In the genomic region with DNA sequence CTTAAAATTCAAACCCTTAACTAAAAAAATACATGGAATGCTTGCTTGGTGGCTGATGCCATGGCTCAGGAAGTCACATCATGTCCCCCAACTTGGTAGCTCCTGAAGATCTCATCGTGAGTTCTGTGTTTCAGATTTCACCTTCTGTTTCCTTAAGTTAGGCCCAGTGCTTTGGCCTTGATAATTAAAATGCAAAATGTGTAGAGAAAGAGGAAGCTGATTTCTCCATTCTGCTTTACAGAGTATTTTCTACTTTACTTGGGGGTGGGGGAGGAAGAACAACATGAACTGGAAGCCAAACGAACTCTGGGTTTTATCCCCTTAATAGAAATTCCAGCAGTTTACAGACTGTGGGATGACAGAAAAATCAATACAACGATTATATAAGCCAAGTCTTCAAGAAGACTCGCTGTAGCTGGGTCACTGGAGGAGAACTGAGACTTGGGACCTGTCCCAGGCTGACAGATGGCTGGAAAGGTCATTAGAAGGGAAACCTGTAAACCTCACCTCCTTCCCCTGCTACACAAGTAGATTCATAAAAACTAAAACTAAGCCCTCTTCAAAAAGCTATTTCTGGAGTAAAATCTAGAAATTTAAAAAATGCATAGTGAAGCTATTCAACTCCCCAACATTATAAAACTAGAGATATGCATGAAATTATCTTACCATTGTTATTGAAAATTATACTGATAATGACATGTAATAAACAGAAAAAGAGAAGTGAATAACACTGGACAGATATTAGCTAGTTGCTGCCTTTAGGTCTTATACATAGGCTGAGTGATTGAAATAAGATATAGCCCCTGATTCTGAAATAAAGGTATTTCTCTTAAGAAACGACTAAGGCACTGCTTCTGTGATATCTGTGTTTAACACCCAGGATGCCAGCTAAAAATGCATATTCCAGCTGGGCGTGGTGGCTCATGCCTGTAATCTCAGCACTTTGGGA, we compare ENCODE assay signal across 2 cellular contexts.
TF ChIP-seq lines count a peak whose summit lies in the region.

No MANE protein-coding gene starts in this region.

TF ChIP-seq in SK-N-SH, 30 proteins besides CTCF, POLR2A, EP300 and RAD21 (continued from another document):
- TF ChIP-seq, protein P1, sequence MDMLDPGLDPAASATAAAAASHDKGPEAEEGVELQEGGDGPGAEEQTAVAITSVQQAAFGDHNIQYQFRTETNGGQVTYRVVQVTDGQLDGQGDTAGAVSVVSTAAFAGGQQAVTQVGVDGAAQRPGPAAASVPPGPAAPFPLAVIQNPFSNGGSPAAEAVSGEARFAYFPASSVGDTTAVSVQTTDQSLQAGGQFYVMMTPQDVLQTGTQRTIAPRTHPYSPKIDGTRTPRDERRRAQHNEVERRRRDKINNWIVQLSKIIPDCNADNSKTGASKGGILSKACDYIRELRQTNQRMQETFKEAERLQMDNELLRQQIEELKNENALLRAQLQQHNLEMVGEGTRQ (IDR thresholded peaks at IDR 0.05; ENCODE audit: borderline replicate concordance, low read depth, low read length) = no peak
- TF ChIP-seq, protein P2, sequence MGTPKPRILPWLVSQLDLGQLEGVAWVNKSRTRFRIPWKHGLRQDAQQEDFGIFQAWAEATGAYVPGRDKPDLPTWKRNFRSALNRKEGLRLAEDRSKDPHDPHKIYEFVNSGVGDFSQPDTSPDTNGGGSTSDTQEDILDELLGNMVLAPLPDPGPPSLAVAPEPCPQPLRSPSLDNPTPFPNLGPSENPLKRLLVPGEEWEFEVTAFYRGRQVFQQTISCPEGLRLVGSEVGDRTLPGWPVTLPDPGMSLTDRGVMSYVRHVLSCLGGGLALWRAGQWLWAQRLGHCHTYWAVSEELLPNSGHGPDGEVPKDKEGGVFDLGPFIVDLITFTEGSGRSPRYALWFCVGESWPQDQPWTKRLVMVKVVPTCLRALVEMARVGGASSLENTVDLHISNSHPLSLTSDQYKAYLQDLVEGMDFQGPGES (IDR thresholded peaks at IDR 0.05; ENCODE audit: low read depth, low read length) = no peak
- TF ChIP-seq GATA2 (CRISPR knock-in tag; IDR thresholded peaks at IDR 0.05) (no peak), NFIC (IDR thresholded peaks at IDR 0.05; ENCODE audit: borderline replicate concordance) (no peak), RFX5 (IDR thresholded peaks at IDR 0.05; ENCODE audit: low read length) (no peak), EZH2phosphoT487 (IDR thresholded peaks at IDR 0.05; ENCODE audit: borderline replicate concordance, low read depth) (no peak), TEAD4 (IDR thresholded peaks at IDR 0.05; ENCODE audit: borderline replicate concordance, insufficient read depth) (no peak), SMC3 (IDR thresholded peaks at IDR 0.05; ENCODE audit: low read depth, low read length) (no peak), POLR2AphosphoS5 (IDR thresholded peaks at IDR 0.05; ENCODE audit: low read depth, low read length) (no peak), ELF1 (IDR thresholded peaks at IDR 0.05) (no peak), TAF1 (IDR thresholded peaks at IDR 0.05; ENCODE audit: borderline replicate concordance, low read depth, low read length) (no peak), TCF12 (IDR thresholded peaks at IDR 0.05) (no peak), MEF2A (IDR thresholded peaks at IDR 0.05; ENCODE audit: borderline replicate concordance, low read depth) (no peak), MXI1 (IDR thresholded peaks at IDR 0.05; ENCODE audit: low read depth, low read length) (no peak)
- TF ChIP-seq, protein P3, sequence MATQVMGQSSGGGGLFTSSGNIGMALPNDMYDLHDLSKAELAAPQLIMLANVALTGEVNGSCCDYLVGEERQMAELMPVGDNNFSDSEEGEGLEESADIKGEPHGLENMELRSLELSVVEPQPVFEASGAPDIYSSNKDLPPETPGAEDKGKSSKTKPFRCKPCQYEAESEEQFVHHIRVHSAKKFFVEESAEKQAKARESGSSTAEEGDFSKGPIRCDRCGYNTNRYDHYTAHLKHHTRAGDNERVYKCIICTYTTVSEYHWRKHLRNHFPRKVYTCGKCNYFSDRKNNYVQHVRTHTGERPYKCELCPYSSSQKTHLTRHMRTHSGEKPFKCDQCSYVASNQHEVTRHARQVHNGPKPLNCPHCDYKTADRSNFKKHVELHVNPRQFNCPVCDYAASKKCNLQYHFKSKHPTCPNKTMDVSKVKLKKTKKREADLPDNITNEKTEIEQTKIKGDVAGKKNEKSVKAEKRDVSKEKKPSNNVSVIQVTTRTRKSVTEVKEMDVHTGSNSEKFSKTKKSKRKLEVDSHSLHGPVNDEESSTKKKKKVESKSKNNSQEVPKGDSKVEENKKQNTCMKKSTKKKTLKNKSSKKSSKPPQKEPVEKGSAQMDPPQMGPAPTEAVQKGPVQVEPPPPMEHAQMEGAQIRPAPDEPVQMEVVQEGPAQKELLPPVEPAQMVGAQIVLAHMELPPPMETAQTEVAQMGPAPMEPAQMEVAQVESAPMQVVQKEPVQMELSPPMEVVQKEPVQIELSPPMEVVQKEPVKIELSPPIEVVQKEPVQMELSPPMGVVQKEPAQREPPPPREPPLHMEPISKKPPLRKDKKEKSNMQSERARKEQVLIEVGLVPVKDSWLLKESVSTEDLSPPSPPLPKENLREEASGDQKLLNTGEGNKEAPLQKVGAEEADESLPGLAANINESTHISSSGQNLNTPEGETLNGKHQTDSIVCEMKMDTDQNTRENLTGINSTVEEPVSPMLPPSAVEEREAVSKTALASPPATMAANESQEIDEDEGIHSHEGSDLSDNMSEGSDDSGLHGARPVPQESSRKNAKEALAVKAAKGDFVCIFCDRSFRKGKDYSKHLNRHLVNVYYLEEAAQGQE (IDR thresholded peaks at IDR 0.05; ENCODE audit: low read depth, low read length) = no peak

TF ChIP-seq in WTC11, 78 proteins besides CTCF, POLR2A, EP300 and RAD21 (continued from another document):
- TF ChIP-seq, protein P4, sequence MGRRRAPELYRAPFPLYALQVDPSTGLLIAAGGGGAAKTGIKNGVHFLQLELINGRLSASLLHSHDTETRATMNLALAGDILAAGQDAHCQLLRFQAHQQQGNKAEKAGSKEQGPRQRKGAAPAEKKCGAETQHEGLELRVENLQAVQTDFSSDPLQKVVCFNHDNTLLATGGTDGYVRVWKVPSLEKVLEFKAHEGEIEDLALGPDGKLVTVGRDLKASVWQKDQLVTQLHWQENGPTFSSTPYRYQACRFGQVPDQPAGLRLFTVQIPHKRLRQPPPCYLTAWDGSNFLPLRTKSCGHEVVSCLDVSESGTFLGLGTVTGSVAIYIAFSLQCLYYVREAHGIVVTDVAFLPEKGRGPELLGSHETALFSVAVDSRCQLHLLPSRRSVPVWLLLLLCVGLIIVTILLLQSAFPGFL (CRISPR knock-in tag; IDR thresholded peaks at IDR 0.05; ENCODE audit: borderline replicate concordance) = no peak
- TF ChIP-seq, protein P5, sequence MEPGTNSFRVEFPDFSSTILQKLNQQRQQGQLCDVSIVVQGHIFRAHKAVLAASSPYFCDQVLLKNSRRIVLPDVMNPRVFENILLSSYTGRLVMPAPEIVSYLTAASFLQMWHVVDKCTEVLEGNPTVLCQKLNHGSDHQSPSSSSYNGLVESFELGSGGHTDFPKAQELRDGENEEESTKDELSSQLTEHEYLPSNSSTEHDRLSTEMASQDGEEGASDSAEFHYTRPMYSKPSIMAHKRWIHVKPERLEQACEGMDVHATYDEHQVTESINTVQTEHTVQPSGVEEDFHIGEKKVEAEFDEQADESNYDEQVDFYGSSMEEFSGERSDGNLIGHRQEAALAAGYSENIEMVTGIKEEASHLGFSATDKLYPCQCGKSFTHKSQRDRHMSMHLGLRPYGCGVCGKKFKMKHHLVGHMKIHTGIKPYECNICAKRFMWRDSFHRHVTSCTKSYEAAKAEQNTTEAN (CRISPR knock-in tag; IDR thresholded peaks at IDR 0.05) = no peak
- TF ChIP-seq NR2C2 (CRISPR knock-in tag; IDR thresholded peaks at IDR 0.05) (no peak), SMAD3 (CRISPR knock-in tag; IDR thresholded peaks at IDR 0.05; ENCODE audit: borderline replicate concordance) (no peak), ZNF317 (CRISPR knock-in tag; IDR thresholded peaks at IDR 0.05; ENCODE audit: borderline replicate concordance, low read depth) (no peak), PRRX2 (CRISPR knock-in tag; IDR thresholded peaks at IDR 0.05) (no peak), ESRRA (CRISPR knock-in tag; IDR thresholded peaks at IDR 0.05; ENCODE audit: borderline replicate concordance) (no peak), ELF4 (CRISPR knock-in tag; IDR thresholded peaks at IDR 0.05; ENCODE audit: low read depth) (no peak), TEAD4 (CRISPR knock-in tag; IDR thresholded peaks at IDR 0.05) (no peak), TCF7 (CRISPR knock-in tag; IDR thresholded peaks at IDR 0.05; ENCODE audit: low read depth) (no peak), CREB1 (CRISPR knock-in tag; IDR thresholded peaks at IDR 0.05) (no peak), OVOL2 (CRISPR knock-in tag; IDR thresholded peaks at IDR 0.05; ENCODE audit: borderline replicate concordance) (no peak)
- TF ChIP-seq, protein P6, sequence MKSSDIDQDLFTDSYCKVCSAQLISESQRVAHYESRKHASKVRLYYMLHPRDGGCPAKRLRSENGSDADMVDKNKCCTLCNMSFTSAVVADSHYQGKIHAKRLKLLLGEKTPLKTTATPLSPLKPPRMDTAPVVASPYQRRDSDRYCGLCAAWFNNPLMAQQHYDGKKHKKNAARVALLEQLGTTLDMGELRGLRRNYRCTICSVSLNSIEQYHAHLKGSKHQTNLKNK (CRISPR knock-in tag; IDR thresholded peaks at IDR 0.05) = no peak
